ENCODE assay signal across 1 cellular context in genomic region chr1:160211010-160211790, GRCh38.
TF ChIP-seq lines count a peak whose summit lies in the region.

No MANE protein-coding gene starts in this region.

TF ChIP-seq in HEK293, 187 proteins besides CTCF, POLR2A, EP300 and RAD21 (continued from another document):
- TF ChIP-seq ZNF513 (tag by site-specific recombination; IDR thresholded peaks at IDR 0.05), result no peak
- no peak for TF ChIP-seq ZNF585B (tag by site-specific recombination; IDR thresholded peaks at IDR 0.05)
